ENCODE assay signal across 9 cellular contexts in genomic region chr17:81422776-81423697, GRCh38. TPM values are rescaled to one million over a fixed set of nuclear protein-coding genes. Genes with fewer than 3 reads are reported as not detected.
DNase-seq lines count a peak whose midpoint lies in the region; ATAC-seq, FAIRE-seq and TF ChIP-seq lines count a peak whose summit lies in the region.
"Had no signal": no experiment of that assay in that cellular context is flagged by ENCODE, and none has a peak within 500 bp of the region (broad histone marks: within the 10 kb centered on the region; RNA-seq: fewer than 3 reads in every experiment).

No MANE protein-coding gene starts in this region.

- 46% methylated on average over 12 of the region's 34 CpGs for WGBS in K562 (ENCODE audit: insufficient coverage, low coverage, missing lambda C conversion rate)

- no peak overlapping the region for H3K4me2 ChIP-seq in K562 (ENCODE audit: insufficient read depth, low read length)
- H3K4me2 ChIP-seq in keratinocyte (ENCODE audit: control insufficient read depth, extremely low read depth, insufficient read depth, low read depth, low read length) = peak overlapping the region; percentile 37

- ATAC-seq in K562 = peak; percentile 52; the same call in 2 of the 3 replicates
- no peak for ATAC-seq in HG03378 (IDR thresholded peaks at IDR 0.05; ENCODE audit: unreplicated experiment)
- ATAC-seq in HG03097 (IDR thresholded peaks at IDR 0.05; ENCODE audit: low FRiP score, unreplicated experiment) = no peak

- POLR2A ChIA-PET in K562 (lab: Yijun Ruan, JAX) = interaction anchor here (0.7 to 1.6 kb wide), 3 partner anchors 16 to 89 kb away, joined by 3 to 6 read pairs (median 4); no protein-coding TSS in a partner anchor

- H3K27ac ChIP-seq in K562 (ENCODE audit: extremely low read depth, low read depth, low read length) (peak overlapping the region; percentile 49; the same call in 1 of the 3 replicates), keratinocyte (ENCODE audit: control insufficient read depth, insufficient read depth, low read length) (peak overlapping the region; percentile 75), substantia nigra (ENCODE audit: low read depth, low read length, poor library complexity, severe bottlenecking) (peak overlapping the region; percentile 23)
- H3K27ac ChIP-seq: VCaP had no signal

- TF ChIP-seq POLR2A in K562 (conservative IDR thresholded peaks at IDR 0.05) = no peak

- H3K9ac ChIP-seq in K562 (ENCODE audit: insufficient read depth in 1 of 2, low read depth in 2 of 2, low read length in 2 of 2) = peak overlapping the region in 1 of 2 experiments; percentile 73; a peak in 2 of 4 replicates
- H3K9ac ChIP-seq in keratinocyte (ENCODE audit: control insufficient read depth, extremely low read depth, insufficient read depth, low read length) = peak overlapping the region; percentile 72

- FAIRE-seq in K562 (lab: Jason Lieb, UNC) (no peak), keratinocyte (lab: Jason Lieb, UNC) (peak; percentile 66)

- TF ChIP-seq EP300 in K562 (IDR thresholded peaks at IDR 0.05; ENCODE audit: low read length) = no peak

- H2AFZ ChIP-seq in K562 (ENCODE audit: low read depth, low read length) (no peak overlapping the region), keratinocyte (ENCODE audit: control insufficient read depth, low read length) (no peak overlapping the region)

- DNase-seq in HFF-Myc (ENCODE audit: extremely low read depth, low read depth) (no peak), K562 (ENCODE audit: extremely low read depth in 1 of 4, low spot score in 3 of 4) (peak in 3 of 4 experiments; percentile 27 to 53 (median 42)), keratinocyte (ENCODE audit: low read depth, low spot score) (peak; percentile 62), substantia nigra (lab: John Stamatoyannopoulos, UW) (peak in 28 of 49 donors; percentile 5 to 83 (median 49)), NCI-H187 treated with DMSO at 0.1 percent for 48 hours (lab: John Stamatoyannopoulos, UW) (no peak), NCI-H82 (lab: John Stamatoyannopoulos, UW) (no peak)

- H3K4me1 ChIP-seq in K562 (replicated peaks in 1 of 2; ENCODE audit: control insufficient read depth in 2 of 2, insufficient read depth in 2 of 2, low read length in 2 of 2) (peaks cover 2 to 71% of the 10 kb centered on the region in 2 experiments; a peak in 4 of 5 replicates), keratinocyte (ENCODE audit: control insufficient read depth, extremely low read depth, insufficient read depth, low read length) (peaks cover 43% of the 10 kb centered on the region)

- no peak for TF ChIP-seq RAD21 in K562 (CRISPR knock-in tag; conservative IDR thresholded peaks at IDR 0.05 in 1 of 2, IDR thresholded peaks at IDR 0.05 in 1 of 2)

- H3K9me1 ChIP-seq in K562 (ENCODE audit: control insufficient read depth, insufficient read depth, low read length) (no peaks in the 10 kb centered on the region), keratinocyte (ENCODE audit: control insufficient read depth, extremely low read depth, insufficient read depth, low read length) (no peaks in the 10 kb centered on the region)

- H3K27me3 ChIP-seq in K562 (ENCODE audit: control insufficient read depth in 2 of 2, insufficient read depth in 2 of 2, low read length in 2 of 2) = no peaks in the 10 kb centered on the region
- H3K27me3 ChIP-seq in keratinocyte (ENCODE audit: control insufficient read depth, extremely low read depth, insufficient read depth, low read length) = peaks cover 7% of the 10 kb centered on the region

- peaks cover 11% of the 10 kb centered on the region for H3K9me3 ChIP-seq in K562 (replicated peaks; ENCODE audit: control insufficient read depth, insufficient read depth, low read depth, low read length)
- peaks cover 8% of the 10 kb centered on the region for H3K9me3 ChIP-seq in keratinocyte (ENCODE audit: control insufficient read depth, low read depth, low read length)

- H3K36me3 ChIP-seq in K562 (ENCODE audit: control insufficient read depth, insufficient read depth, low read length) (no peaks in the 10 kb centered on the region; the same call in 2 of the 3 replicates), keratinocyte (ENCODE audit: control insufficient read depth in 2 of 2, extremely low read depth in 1 of 2, insufficient read depth in 2 of 2, low read length in 2 of 2) (no peaks in the 10 kb centered on the region)

- H3K79me2 ChIP-seq in K562 (ENCODE audit: control insufficient read depth, insufficient read depth, low read length) (no peaks in the 10 kb centered on the region; the same call in 2 of the 3 replicates), keratinocyte (ENCODE audit: control insufficient read depth, insufficient read depth, low read length) (no peaks in the 10 kb centered on the region)

- H3K4me3 ChIP-seq in HFF-Myc (replicated peaks; ENCODE audit: low read depth, low read length) = peak overlapping the region; percentile 11; the same call in 1 of the 2 replicates
- no peak overlapping the region for H3K4me3 ChIP-seq in K562
- H3K4me3 ChIP-seq in keratinocyte (ENCODE audit: control insufficient read depth in 2 of 3, extremely low read depth in 1 of 3, insufficient read depth in 2 of 3, low read depth in 1 of 3, low read length in 3 of 3) = no peak overlapping the region

- CTCF ChIA-PET in K562 (lab: Yijun Ruan, JAX; ENCODE audit: low intra/inter-chr PET ratio) = no interaction called here

- BruUV-seq in K562 (replicated peaks; lab: Mats Ljungman, UMichigan) = no TSS peak

- H4K20me1 ChIP-seq in K562 (replicated peaks; ENCODE audit: control insufficient read depth, insufficient read depth, low read length) (no peaks in the 10 kb centered on the region), keratinocyte (ENCODE audit: control insufficient read depth, extremely low read depth, insufficient read depth, low read length) (no peaks in the 10 kb centered on the region)

- TF ChIP-seq CTCF in HFF-Myc (IDR thresholded peaks at IDR 0.05; ENCODE audit: low read depth, low read length, missing control alignments) (no peak), K562 (IDR thresholded peaks at IDR 0.05 in 2 of 3, conservative IDR thresholded peaks at IDR 0.05 in 1 of 3; ENCODE audit: insufficient read depth in 2 of 3, low read depth in 1 of 3, low read length in 3 of 3) (no peak), keratinocyte (optimal IDR thresholded peaks at IDR 0.05 in 1 of 3, IDR thresholded peaks at IDR 0.05 in 1 of 3, conservative IDR thresholded peaks at IDR 0.05 in 1 of 3; ENCODE audit: extremely low read depth in 1 of 3, insufficient read depth in 2 of 3, low read length in 3 of 3) (no peak)

- in situ Hi-C loops in K562 (cut with MboI) = no loop called here

- dilution Hi-C loops in keratinocyte (cut with MboI; ENCODE audit: extremely low pct_ligation_motif_present, low sequenced_read_pairs) = no loop called here

- intact Hi-C loops in K562 (cut with micrococcal nuclease) = no loop called here

TF ChIP-seq in K562, 482 proteins besides CTCF, POLR2A, EP300 and RAD21 (continues in another document):
- TF ChIP-seq LARP7 (IDR thresholded peaks at IDR 0.05) = no peak
- no peak for TF ChIP-seq GATAD2B (IDR thresholded peaks at IDR 0.05; ENCODE audit: borderline replicate concordance)
- no peak for TF ChIP-seq MCM3 (IDR thresholded peaks at IDR 0.05)
- peak; percentile 65; the same call in 1 of the 2 replicates for TF ChIP-seq C11orf30 (IDR thresholded peaks at IDR 0.05; ENCODE audit: low read depth)
- TF ChIP-seq, protein P1, sequence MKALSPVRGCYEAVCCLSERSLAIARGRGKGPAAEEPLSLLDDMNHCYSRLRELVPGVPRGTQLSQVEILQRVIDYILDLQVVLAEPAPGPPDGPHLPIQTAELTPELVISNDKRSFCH (CRISPR knock-in tag; IDR thresholded peaks at IDR 0.05) = no peak
- TF ChIP-seq, protein P1 (tag; IDR thresholded peaks at IDR 0.05) = no peak
- TF ChIP-seq PHF8 (IDR thresholded peaks at IDR 0.05; ENCODE audit: borderline replicate concordance, low read length) = peak; percentile 24; the same call in 1 of the 2 replicates
- TF ChIP-seq ZNF444 (CRISPR knock-in tag; IDR thresholded peaks at IDR 0.05) = no peak
- peak; percentile 74 for TF ChIP-seq NFE2 (IDR thresholded peaks at IDR 0.05; ENCODE audit: low read depth)
- peak; percentile 44; the same call in 1 of the 2 replicates for TF ChIP-seq JUND (IDR thresholded peaks at IDR 0.05; ENCODE audit: borderline replicate concordance, low read depth, low read length)
- TF ChIP-seq JUND (tag; IDR thresholded peaks at IDR 0.05; ENCODE audit: borderline replicate concordance, low read depth, low read length) = no peak
- TF ChIP-seq MTF1 (CRISPR knock-in tag; IDR thresholded peaks at IDR 0.05; ENCODE audit: borderline replicate concordance) = no peak
- peak; percentile 5; the same call in 1 of the 2 replicates for TF ChIP-seq ZNF316 (IDR thresholded peaks at IDR 0.05)

RNA-seq across cellular contexts. Expression of gene BAHCC1, which starts 27.8 kb away (rescaled TPM):
- 32.5 and 87.9 TPM in 2 replicates for total RNA-seq in K562 (2011; cell fraction: chromatin; rRNA removed; ENCODE audit: low replicate concordance)
- 48.6 and 57.5 TPM in 2 replicates for total RNA-seq in K562 (2011; cell fraction: nucleolus; rRNA removed)
- total RNA-seq in K562 (2011; cell fraction: nucleoplasm; rRNA removed) = 39.0 and 40.6 TPM in 2 replicates
- 11.1 and 13.9 TPM in 2 replicates for total RNA-seq in K562 (2014; rRNA removed)
- total RNA-seq in K562 (2014; rRNA removed; fragmentation: Illumina TruSeq; extraction: Trizol) = 2.1 and 2.6 TPM in 2 replicates
- total RNA-seq in K562 (2015; rRNA removed; fragmentation: Illumina TruSeq; extraction: Trizol) = 5.0 and 6.5 TPM in 2 replicates
- 20.8 and 26.9 TPM in 2 replicates for total RNA-seq in K562 (2021)
- 4.4 and 11.8 TPM in 2 replicates for polyA plus RNA-seq in K562 (2011; rRNA removed)
- 8.6 and 8.8 TPM in 2 replicates for polyA plus RNA-seq in K562 (2011; cell fraction: cytosol; rRNA removed)
- polyA plus RNA-seq in K562 (2011; cell fraction: nucleus; rRNA removed) = 112 and 139 TPM in 2 replicates
- 14.4 and 22.5 TPM in 2 replicates for polyA plus RNA-seq in K562 (2012)
- polyA plus RNA-seq in K562 (2014; fragmentation: Illumina TruSeq; extraction: Trizol) = 5.5 and 6.8 TPM in 2 replicates
- polyA plus RNA-seq in K562 (2014; fragmentation: Nextera tagmentation; extraction: Ambion mirVana) = under 1 TPM; 0.14 to 0.24 TPM
- polyA plus RNA-seq in K562 (2014; rRNA removed) = 17.2 and 23.3 TPM in 2 replicates
- polyA minus RNA-seq in K562 (2011; rRNA and poly(A)+ RNA removed) = 0.72 and 2.7 TPM in 2 replicates
- polyA minus RNA-seq in K562 (2011; cell fraction: cytosol; rRNA and poly(A)+ RNA removed) = 6.8 and 8.7 TPM in 2 replicates
- polyA minus RNA-seq in K562 (2011; cell fraction: nucleus; rRNA and poly(A)+ RNA removed) = 12.7 and 15.3 TPM in 2 replicates
- polyA plus RNA-seq in keratinocyte = 0.52 to 1.0 TPM (median 0.80 TPM) in 3 replicates
- polyA plus RNA-seq in keratinocyte (2011; ENCODE audit: low read depth) = 0.74 TPM
- polyA plus RNA-seq in keratinocyte (2011; cell fraction: cytosol; rRNA removed) = 0.13 and 0.88 TPM in 2 replicates
- 3.0 and 5.1 TPM in 2 replicates for polyA plus RNA-seq in keratinocyte (2011; cell fraction: nucleus; rRNA removed)
- polyA plus RNA-seq in keratinocyte (2012; ENCODE audit: low replicate concordance) = 0.85 and 2.5 TPM in 2 replicates
- 0.99 to 4.3 TPM (median 1.3 TPM) in 3 replicates for polyA minus RNA-seq in keratinocyte
- 0.96 TPM for polyA minus RNA-seq in keratinocyte (2011; cell fraction: cytosol; rRNA and poly(A)+ RNA removed)
- polyA minus RNA-seq in keratinocyte (2011; cell fraction: nucleus; rRNA and poly(A)+ RNA removed) = 4.7 and 6.7 TPM in 2 replicates

Comparison
In these comparisons a context has a peak if more than half of its experiments do, and no peak if none do; other contexts are left out.
1. DNase-seq: peak in K562 (3 of 4), keratinocyte (single experiment) and substantia nigra (28 of 49); none in HFF-Myc (single experiment), NCI-H187 treated with DMSO at 0.1 percent for 48 hours (single experiment) and NCI-H82 (single experiment).
2. H3K27ac ChIP-seq: peak in every context shown above with its lines; median percentile 75 in keratinocyte; 49 in K562; 23 in substantia nigra.